In the genomic region with DNA sequence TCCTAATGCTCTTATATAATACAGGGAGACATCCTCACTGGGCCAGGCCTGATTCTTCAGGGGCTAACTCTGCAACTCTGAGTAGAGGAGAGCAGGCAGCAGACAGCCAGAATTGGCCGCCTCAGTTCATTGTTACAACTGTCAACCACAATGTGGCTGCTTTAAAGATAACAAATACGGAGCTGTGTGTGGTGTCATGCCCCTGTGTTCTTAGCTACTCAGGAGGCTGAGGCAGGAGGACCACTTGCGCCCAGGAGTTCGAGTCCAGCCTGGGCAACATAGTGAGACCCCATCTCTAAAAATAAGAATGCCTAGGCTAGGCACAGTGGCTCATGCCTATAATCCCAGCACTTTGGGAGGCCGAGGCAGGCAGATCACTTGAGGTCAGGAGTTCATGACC, we compare ENCODE assay signal across 1 cellular context.
A peak's percentile ranks its signal among the peaks of the same experiment; 100 is the strongest.
TF ChIP-seq lines count a peak whose summit lies in the region.

No MANE protein-coding gene starts in this region.

TF ChIP-seq in HepG2, 621 proteins besides CTCF, POLR2A, EP300 and RAD21:
- no peak for TF ChIP-seq RBM39 (IDR thresholded peaks at IDR 0.05; ENCODE audit: low read depth, low read length, poor library complexity, severe bottlenecking)
- TF ChIP-seq, protein P1, sequence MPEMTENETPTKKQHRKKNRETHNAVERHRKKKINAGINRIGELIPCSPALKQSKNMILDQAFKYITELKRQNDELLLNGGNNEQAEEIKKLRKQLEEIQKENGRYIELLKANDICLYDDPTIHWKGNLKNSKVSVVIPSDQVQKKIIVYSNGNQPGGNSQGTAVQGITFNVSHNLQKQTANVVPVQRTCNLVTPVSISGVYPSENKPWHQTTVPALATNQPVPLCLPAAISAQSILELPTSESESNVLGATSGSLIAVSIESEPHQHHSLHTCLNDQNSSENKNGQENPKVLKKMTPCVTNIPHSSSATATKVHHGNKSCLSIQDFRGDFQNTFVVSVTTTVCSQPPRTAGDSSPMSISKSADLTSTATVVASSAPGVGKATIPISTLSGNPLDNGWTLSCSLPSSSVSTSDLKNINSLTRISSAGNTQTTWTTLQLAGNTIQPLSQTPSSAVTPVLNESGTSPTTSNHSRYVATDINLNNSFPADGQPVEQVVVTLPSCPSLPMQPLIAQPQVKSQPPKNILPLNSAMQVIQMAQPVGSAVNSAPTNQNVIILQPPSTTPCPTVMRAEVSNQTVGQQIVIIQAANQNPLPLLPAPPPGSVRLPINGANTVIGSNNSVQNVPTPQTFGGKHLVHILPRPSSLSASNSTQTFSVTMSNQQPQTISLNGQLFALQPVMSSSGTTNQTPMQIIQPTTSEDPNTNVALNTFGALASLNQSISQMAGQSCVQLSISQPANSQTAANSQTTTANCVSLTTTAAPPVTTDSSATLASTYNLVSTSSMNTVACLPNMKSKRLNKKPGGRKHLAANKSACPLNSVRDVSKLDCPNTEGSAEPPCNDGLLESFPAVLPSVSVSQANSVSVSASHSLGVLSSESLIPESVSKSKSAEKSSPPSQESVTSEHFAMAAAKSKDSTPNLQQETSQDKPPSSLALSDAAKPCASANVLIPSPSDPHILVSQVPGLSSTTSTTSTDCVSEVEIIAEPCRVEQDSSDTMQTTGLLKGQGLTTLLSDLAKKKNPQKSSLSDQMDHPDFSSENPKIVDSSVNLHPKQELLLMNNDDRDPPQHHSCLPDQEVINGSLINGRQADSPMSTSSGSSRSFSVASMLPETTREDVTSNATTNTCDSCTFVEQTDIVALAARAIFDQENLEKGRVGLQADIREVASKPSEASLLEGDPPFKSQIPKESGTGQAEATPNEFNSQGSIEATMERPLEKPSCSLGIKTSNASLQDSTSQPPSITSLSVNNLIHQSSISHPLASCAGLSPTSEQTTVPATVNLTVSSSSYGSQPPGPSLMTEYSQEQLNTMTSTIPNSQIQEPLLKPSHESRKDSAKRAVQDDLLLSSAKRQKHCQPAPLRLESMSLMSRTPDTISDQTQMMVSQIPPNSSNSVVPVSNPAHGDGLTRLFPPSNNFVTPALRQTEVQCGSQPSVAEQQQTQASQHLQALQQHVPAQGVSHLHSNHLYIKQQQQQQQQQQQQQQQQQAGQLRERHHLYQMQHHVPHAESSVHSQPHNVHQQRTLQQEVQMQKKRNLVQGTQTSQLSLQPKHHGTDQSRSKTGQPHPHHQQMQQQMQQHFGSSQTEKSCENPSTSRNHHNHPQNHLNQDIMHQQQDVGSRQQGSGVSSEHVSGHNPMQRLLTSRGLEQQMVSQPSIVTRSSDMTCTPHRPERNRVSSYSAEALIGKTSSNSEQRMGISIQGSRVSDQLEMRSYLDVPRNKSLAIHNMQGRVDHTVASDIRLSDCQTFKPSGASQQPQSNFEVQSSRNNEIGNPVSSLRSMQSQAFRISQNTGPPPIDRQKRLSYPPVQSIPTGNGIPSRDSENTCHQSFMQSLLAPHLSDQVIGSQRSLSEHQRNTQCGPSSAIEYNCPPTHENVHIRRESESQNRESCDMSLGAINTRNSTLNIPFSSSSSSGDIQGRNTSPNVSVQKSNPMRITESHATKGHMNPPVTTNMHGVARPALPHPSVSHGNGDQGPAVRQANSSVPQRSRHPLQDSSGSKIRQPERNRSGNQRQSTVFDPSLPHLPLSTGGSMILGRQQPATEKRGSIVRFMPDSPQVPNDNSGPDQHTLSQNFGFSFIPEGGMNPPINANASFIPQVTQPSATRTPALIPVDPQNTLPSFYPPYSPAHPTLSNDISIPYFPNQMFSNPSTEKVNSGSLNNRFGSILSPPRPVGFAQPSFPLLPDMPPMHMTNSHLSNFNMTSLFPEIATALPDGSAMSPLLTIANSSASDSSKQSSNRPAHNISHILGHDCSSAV (CRISPR knock-in tag; IDR thresholded peaks at IDR 0.05; ENCODE audit: borderline replicate concordance): no peak
- TF ChIP-seq ZNF121 (CRISPR knock-in tag; IDR thresholded peaks at IDR 0.05): peak; percentile 71; the same call in 1 of the 2 replicates
- TF ChIP-seq ZNF839 (CRISPR knock-in tag; IDR thresholded peaks at IDR 0.05; ENCODE audit: borderline replicate concordance): 0 out of 2 replicates have a peak, but pooled peaks have one; percentile 58
- TF ChIP-seq ZNF326 (CRISPR knock-in tag; IDR thresholded peaks at IDR 0.05; ENCODE audit: borderline replicate concordance): no peak
- no peak for TF ChIP-seq ZNF274 (CRISPR knock-in tag; IDR thresholded peaks at IDR 0.05)
